In genomic region chr14:102752239-102752847, GRCh38 we compare ENCODE assay signal across 22 cellular contexts.
"Had no signal": no experiment of that assay in that cellular context is flagged by ENCODE, and none has a peak within 500 bp of the region (broad histone marks: within the 10 kb centered on the region; RNA-seq: fewer than 3 reads in every experiment).

No MANE protein-coding gene starts in this region.

- H3K27ac ChIP-seq: Peyer's patch, SJCRH30 had no signal

- H3K27ac Mint-ChIP-seq: IgD-negative memory B cell had no signal

- H3K9me3 ChIP-seq: Peyer's patch, SJCRH30 had no signal

- H3K27me3 ChIP-seq: Peyer's patch, SJCRH30 had no signal

- H3K27me3 Mint-ChIP-seq: IgD-negative memory B cell had no signal

- H3K4me1 ChIP-seq: Peyer's patch, SJCRH30 had no signal

- DNase-seq: KBM-7, MV-4-11, NCI-H1048, NCI-H1105, NCI-H1417, NCI-H1436 treated with DMSO at 0.1 percent for 48 hours, NCI-H1694, NCI-H1930, NCI-H2081, NCI-H2107, NCI-H2227 treated with DMSO at 0.1 percent for 48 hours, NCI-H524, NCI-H526 treated with DMSO at 0.1 percent for 48 hours, NCI-H748 treated with DMSO at 0.1 percent for 48 hours, PC-3, Peyer's patch, SHP77 treated with DMSO at 0.1 percent for 48 hours, SJCRH30, T-helper 1 cell had no signal

- H3K4me3 ChIP-seq: Peyer's patch, SJCRH30 had no signal

- H3K4me3 Mint-ChIP-seq: IgD-negative memory B cell had no signal

- H3K36me3 ChIP-seq: SJCRH30 had no signal

- H3K9me3 Mint-ChIP-seq: IgD-negative memory B cell had no signal

- ATAC-seq: PC-3, Right ventricle myocardium inferior, SK-N-SH treated with all-trans-retinoic acid at 6 μM for 48 hours had no signal
